ENCODE assay signal across 16 cellular contexts in the genomic region with DNA sequence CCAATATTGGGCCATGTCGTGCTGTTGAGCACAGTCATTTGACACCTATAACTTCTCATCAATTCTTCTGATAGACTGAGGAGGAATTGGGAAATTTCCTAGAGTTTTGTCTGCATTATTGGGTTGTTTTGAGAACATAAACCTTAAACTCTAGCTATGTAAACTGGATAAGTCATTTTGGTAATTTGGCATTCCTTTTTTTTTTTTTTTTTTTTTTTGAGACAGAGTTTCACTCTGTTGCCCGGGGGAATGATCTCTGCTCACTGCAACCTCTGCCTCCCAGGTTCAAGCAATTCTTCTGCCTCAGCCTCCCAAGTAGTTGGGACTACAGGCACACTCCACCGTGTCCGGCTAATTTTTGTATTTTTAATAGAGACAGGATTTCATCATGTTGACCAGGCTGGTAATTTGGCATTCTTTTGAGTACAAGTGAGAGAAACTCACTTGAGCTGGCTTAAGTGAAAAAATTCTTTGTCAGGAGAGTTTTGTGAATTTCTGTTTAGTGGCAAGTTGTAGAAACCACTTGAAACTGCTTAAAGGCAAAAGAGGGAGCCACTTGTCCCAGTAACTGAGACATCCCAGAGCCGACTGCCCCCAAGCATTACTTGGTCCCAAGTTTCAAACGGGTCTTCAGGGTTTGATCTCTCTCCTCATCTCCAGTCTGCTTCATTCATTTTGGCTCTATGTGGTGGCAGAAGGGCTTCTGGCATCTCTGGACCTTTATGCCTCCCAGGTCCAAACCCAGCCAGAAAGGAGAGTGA. TPM values are rescaled to one million over a fixed set of nuclear protein-coding genes. Genes with fewer than 3 reads are reported as not detected.
DNase-seq lines count a peak whose midpoint lies in the region; ATAC-seq, FAIRE-seq and TF ChIP-seq lines count a peak whose summit lies in the region.
"Had no signal": no experiment of that assay in that cellular context is flagged by ENCODE, and none has a peak within 500 bp of the region (broad histone marks: within the 10 kb centered on the region; RNA-seq: fewer than 3 reads in every experiment).

No MANE protein-coding gene starts in this region.

- peaks cover 81% of the 10 kb centered on the region for H3K4me1 Mint-ChIP-seq in WTC11

- CTCF ChIA-PET in WTC11 (lab: Charles Lee), result no interaction called here

- no peak overlapping the region for H3K4me3 ChIP-seq in left lung
- no peak overlapping the region for H3K4me3 ChIP-seq in subcutaneous abdominal adipose tissue (ENCODE audit: low read depth in 1 of 5, low read length in 5 of 5)
- no peak overlapping the region for H3K4me3 ChIP-seq in psoas muscle

- H3K4me1 ChIP-seq in left lung (peaks cover 32 to 35% of the 10 kb centered on the region in 2 donors), subcutaneous abdominal adipose tissue (ENCODE audit: control insufficient read depth in 5 of 5, insufficient read depth in 5 of 5, low read length in 5 of 5) (peaks cover 2 to 66% (median 26%) of the 10 kb centered on the region in 5 donors), psoas muscle (peaks cover 6% of the 10 kb centered on the region)

- no peak for ATAC-seq in WTC11
- ATAC-seq in left lung, result peak; percentile 28
- ATAC-seq in psoas muscle, result no peak

- TF ChIP-seq CTCF in WTC11 (IDR thresholded peaks at IDR 0.05) (no peak), left lung (IDR thresholded peaks at IDR 0.05) (no peak), psoas muscle (IDR thresholded peaks at IDR 0.05) (no peak)

- no peaks in the 10 kb centered on the region for H3K27me3 Mint-ChIP-seq in WTC11 (ENCODE audit: low read depth)
- H3K27me3 Mint-ChIP-seq: central memory CD8-positive, alpha-beta T cell had no signal

- FAIRE-seq in G401.6 (lab: Jason Lieb, UNC), result peak; percentile 71

- DNase-seq in WTC11 (ENCODE audit: low spot score) (no peak), left lung (no peak), psoas muscle (no peak), HT-29 (ENCODE audit: low spot score) (no peak)
- DNase-seq in activated CD4-positive, alpha-beta T cell treated with anti-CD3 and anti-CD28 coated beads, Interleukin-2, amount 50 U/mL, for 1 hour, result no peak
- DNase-seq in stimulated activated CD4-positive, alpha-beta T cell treated with anti-CD3 and anti-CD28 coated beads, Interleukin-12 subunit alpha, Interleukin-12 subunit beta, amount 100 ng/mL, for 4 hours, result no peak
- DNase-seq: activated CD8-positive, alpha-beta memory T cell treated with anti-CD3 and anti-CD28 coated beads, Interleukin-2, amount 50 U/mL, for 4 hours; C1 segment of cervical spinal cord; erythroblast; NCI-H2081; NCI-H82 had no signal

- H3K27ac ChIP-seq in left lung (peak overlapping the region; percentile 45 to 62), subcutaneous abdominal adipose tissue (ENCODE audit: low read depth, low read length) (peak overlapping the region; percentile 61), psoas muscle (no peak overlapping the region)
- H3K27ac ChIP-seq: parathyroid adenoma had no signal

- 73 to 90% (median 89%) methylated on average over 6 of the region's 6 CpGs for WGBS in psoas muscle, 3 donors

- H3K9me3 Mint-ChIP-seq in WTC11, result no peaks in the 10 kb centered on the region
- H3K9me3 Mint-ChIP-seq: activated naive CD4-positive, alpha-beta T cell treated with anti-CD3 and anti-CD28 coated beads, Interleukin-2, amount 50 U/mL, for 72 hours; central memory CD8-positive, alpha-beta T cell had no signal

- peak overlapping the region; percentile 98 for H3K27ac Mint-ChIP-seq in WTC11

- H3K4me3 Mint-ChIP-seq in WTC11, result no peak overlapping the region
- H3K4me3 Mint-ChIP-seq: central memory CD8-positive, alpha-beta T cell had no signal

- no peaks in the 10 kb centered on the region for H3K9me3 ChIP-seq in left lung
- no peaks in the 10 kb centered on the region for H3K9me3 ChIP-seq in subcutaneous abdominal adipose tissue (ENCODE audit: control insufficient read depth in 5 of 5, low read length in 5 of 5)
- no peaks in the 10 kb centered on the region for H3K9me3 ChIP-seq in psoas muscle

- no peaks in the 10 kb centered on the region for H3K36me3 ChIP-seq in left lung
- H3K36me3 ChIP-seq in subcutaneous abdominal adipose tissue (ENCODE audit: control insufficient read depth in 5 of 5, insufficient read depth in 5 of 5, low read length in 5 of 5), result no peaks in the 10 kb centered on the region
- H3K36me3 ChIP-seq in psoas muscle (ENCODE audit: insufficient read depth in 1 of 2, low read depth in 1 of 2), result no peaks in the 10 kb centered on the region

- no peaks in the 10 kb centered on the region for H3K36me3 Mint-ChIP-seq in WTC11
- H3K36me3 Mint-ChIP-seq: activated naive CD4-positive, alpha-beta T cell treated with anti-CD3 and anti-CD28 coated beads, Interleukin-2, amount 50 U/mL, for 72 hours had no signal

- H3K27me3 ChIP-seq in left lung, result no peaks in the 10 kb centered on the region
- H3K27me3 ChIP-seq in subcutaneous abdominal adipose tissue (ENCODE audit: control insufficient read depth in 5 of 5, insufficient read depth in 4 of 5, low read length in 5 of 5), result no peaks in the 10 kb centered on the region
- no peaks in the 10 kb centered on the region for H3K27me3 ChIP-seq in psoas muscle (ENCODE audit: insufficient read depth in 3 of 3, low read length in 2 of 3)

- POLR2A ChIA-PET in WTC11 (lab: Charles Lee), result interaction anchor here (0.6 to 1.7 kb wide), 4 partner anchors 22 to 75 kb away, joined by 3 to 7 read pairs (median 4); a partner anchor contains a TSS

- intact Hi-C loops in left lung (cut with DNase I), result no loop called here
- intact Hi-C loops in psoas muscle (cut with DNase I), result no loop called here

- H3K9ac ChIP-seq in subcutaneous abdominal adipose tissue (ENCODE audit: low read length in 5 of 5), result peak overlapping the region in 1 of 5 donors; percentile 23
- H3K9ac ChIP-seq: parathyroid adenoma had no signal

TF ChIP-seq in WTC11, 78 proteins besides CTCF, POLR2A, EP300 and RAD21 (continues in another document):
- TF ChIP-seq JAZF1 (CRISPR knock-in tag; IDR thresholded peaks at IDR 0.05) (no peak), EMX1 (CRISPR knock-in tag; IDR thresholded peaks at IDR 0.05) (no peak), MYBL2 (CRISPR knock-in tag; IDR thresholded peaks at IDR 0.05) (no peak), ELF4 (CRISPR knock-in tag; IDR thresholded peaks at IDR 0.05; ENCODE audit: low read depth) (no peak), CREM (CRISPR knock-in tag; IDR thresholded peaks at IDR 0.05) (no peak), ZNF138 (CRISPR knock-in tag; conservative IDR thresholded peaks at IDR 0.05) (no peak), SMAD3 (CRISPR knock-in tag; IDR thresholded peaks at IDR 0.05; ENCODE audit: borderline replicate concordance) (no peak), RORB (CRISPR knock-in tag; IDR thresholded peaks at IDR 0.05) (no peak), TP53 (CRISPR knock-in tag; IDR thresholded peaks at IDR 0.05) (no peak), ZNF423 (CRISPR knock-in tag; IDR thresholded peaks at IDR 0.05) (no peak), MXD4 (CRISPR knock-in tag; IDR thresholded peaks at IDR 0.05; ENCODE audit: borderline replicate concordance) (no peak)
- TF ChIP-seq, protein P1, sequence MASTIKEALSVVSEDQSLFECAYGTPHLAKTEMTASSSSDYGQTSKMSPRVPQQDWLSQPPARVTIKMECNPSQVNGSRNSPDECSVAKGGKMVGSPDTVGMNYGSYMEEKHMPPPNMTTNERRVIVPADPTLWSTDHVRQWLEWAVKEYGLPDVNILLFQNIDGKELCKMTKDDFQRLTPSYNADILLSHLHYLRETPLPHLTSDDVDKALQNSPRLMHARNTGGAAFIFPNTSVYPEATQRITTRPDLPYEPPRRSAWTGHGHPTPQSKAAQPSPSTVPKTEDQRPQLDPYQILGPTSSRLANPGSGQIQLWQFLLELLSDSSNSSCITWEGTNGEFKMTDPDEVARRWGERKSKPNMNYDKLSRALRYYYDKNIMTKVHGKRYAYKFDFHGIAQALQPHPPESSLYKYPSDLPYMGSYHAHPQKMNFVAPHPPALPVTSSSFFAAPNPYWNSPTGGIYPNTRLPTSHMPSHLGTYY (CRISPR knock-in tag; IDR thresholded peaks at IDR 0.05), result no peak
- TF ChIP-seq, protein P2, sequence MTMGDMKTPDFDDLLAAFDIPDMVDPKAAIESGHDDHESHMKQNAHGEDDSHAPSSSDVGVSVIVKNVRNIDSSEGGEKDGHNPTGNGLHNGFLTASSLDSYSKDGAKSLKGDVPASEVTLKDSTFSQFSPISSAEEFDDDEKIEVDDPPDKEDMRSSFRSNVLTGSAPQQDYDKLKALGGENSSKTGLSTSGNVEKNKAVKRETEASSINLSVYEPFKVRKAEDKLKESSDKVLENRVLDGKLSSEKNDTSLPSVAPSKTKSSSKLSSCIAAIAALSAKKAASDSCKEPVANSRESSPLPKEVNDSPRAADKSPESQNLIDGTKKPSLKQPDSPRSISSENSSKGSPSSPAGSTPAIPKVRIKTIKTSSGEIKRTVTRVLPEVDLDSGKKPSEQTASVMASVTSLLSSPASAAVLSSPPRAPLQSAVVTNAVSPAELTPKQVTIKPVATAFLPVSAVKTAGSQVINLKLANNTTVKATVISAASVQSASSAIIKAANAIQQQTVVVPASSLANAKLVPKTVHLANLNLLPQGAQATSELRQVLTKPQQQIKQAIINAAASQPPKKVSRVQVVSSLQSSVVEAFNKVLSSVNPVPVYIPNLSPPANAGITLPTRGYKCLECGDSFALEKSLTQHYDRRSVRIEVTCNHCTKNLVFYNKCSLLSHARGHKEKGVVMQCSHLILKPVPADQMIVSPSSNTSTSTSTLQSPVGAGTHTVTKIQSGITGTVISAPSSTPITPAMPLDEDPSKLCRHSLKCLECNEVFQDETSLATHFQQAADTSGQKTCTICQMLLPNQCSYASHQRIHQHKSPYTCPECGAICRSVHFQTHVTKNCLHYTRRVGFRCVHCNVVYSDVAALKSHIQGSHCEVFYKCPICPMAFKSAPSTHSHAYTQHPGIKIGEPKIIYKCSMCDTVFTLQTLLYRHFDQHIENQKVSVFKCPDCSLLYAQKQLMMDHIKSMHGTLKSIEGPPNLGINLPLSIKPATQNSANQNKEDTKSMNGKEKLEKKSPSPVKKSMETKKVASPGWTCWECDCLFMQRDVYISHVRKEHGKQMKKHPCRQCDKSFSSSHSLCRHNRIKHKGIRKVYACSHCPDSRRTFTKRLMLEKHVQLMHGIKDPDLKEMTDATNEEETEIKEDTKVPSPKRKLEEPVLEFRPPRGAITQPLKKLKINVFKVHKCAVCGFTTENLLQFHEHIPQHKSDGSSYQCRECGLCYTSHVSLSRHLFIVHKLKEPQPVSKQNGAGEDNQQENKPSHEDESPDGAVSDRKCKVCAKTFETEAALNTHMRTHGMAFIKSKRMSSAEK (CRISPR knock-in tag; IDR thresholded peaks at IDR 0.05; ENCODE audit: borderline replicate concordance), result no peak

RNA-seq across cellular contexts. Expression of a gene that starts 34.9 kb away (rescaled TPM):
- total RNA-seq in WTC11 (2021), result 107 to 127 TPM (median 107 TPM) in 3 replicates
- 100 to 1,000 TPM in 1 of 2 donors, 10 to 100 TPM in 1; 80.1 to 126 TPM for total RNA-seq in left lung
- total RNA-seq in psoas muscle, result 10 to 100 TPM; 11.6 to 17.9 (median 15.4) TPM
- polyA plus RNA-seq in psoas muscle, result 10 to 100 TPM in 2 of 3 donors, 1 to 10 TPM in 1; 6.4 to 14.7 (median 11.0) TPM
- 225 and 241 TPM in 2 replicates for total RNA-seq in HT-29 (2014; rRNA removed; shearing (Covaris generic))
